Comparison of ENCODE assay signal across 7 cellular contexts in the genomic region with DNA sequence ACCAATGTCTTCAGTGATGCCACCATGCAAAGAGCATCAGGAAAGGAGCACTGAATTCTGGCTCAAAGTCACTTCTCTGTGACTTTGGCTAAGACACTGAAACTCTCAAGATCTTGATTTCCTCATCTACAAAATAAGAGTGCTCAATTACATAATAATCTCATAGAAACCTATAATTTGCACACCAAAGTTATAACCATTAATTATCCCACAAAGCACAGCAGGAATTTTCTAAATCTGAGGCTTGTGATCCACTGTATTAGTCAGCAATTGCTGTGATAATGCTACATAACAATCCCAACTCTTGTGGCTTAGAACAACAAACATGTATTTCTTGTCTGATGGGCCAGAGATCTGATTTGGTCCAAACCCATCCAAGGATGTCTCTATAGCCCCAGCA.
"Had no signal": no experiment of that assay in that cellular context is flagged by ENCODE, and none has a peak within 500 bp of the region (broad histone marks: within the 10 kb centered on the region; RNA-seq: fewer than 3 reads in every experiment).

No MANE protein-coding gene starts in this region.

- H3K4me3 ChIP-seq: GM23338 had no signal

- H3K27ac ChIP-seq: HL-60 had no signal

- H3K4me2 ChIP-seq: GM23338 had no signal

- ATAC-seq: GM23338 had no signal

- FAIRE-seq: H1, H54 had no signal

- H2AFZ ChIP-seq: GM23338 had no signal

- DNase-seq: H9, HCEC 1CT, HFFc6 had no signal
